1 cellular context compared by ENCODE assay signal in genomic region chr2:10135296-10136089, GRCh38.
TF ChIP-seq lines count a peak whose summit lies in the region.

No MANE protein-coding gene starts in this region.

TF ChIP-seq in HEK293, 187 proteins besides CTCF, POLR2A, EP300 and RAD21 (continued from another document):
- TF ChIP-seq ZNF280D (tag by site-specific recombination; IDR thresholded peaks at IDR 0.05) (no peak), ZNF23 (tag by site-specific recombination; IDR thresholded peaks at IDR 0.05; ENCODE audit: borderline replicate concordance) (no peak), ZNF335 (tag by site-specific recombination; conservative IDR thresholded peaks at IDR 0.05) (no peak), ZNF266 (tag by site-specific recombination; IDR thresholded peaks at IDR 0.05; ENCODE audit: low read depth) (no peak), HOXA7 (CRISPR knock-in tag; IDR thresholded peaks at IDR 0.05; ENCODE audit: borderline replicate concordance) (no peak), TCF7L2 (IDR thresholded peaks at IDR 0.05; ENCODE audit: borderline replicate concordance, low read depth, low read length) (peak; percentile 61; the same call in 1 of the 2 replicates), ZNF623 (tag by site-specific recombination; IDR thresholded peaks at IDR 0.05) (no peak), HIC1 (tag by site-specific recombination; IDR thresholded peaks at IDR 0.05) (0 out of 2 replicates have a peak, but pooled peaks have one; percentile 41), ZNF433 (tag by site-specific recombination; IDR thresholded peaks at IDR 0.05; ENCODE audit: low read depth) (no peak), KLF16 (tag by site-specific recombination; IDR thresholded peaks at IDR 0.05) (no peak), ZNF544 (tag by site-specific recombination; IDR thresholded peaks at IDR 0.05) (no peak), ZNF426 (tag by site-specific recombination; IDR thresholded peaks at IDR 0.05) (no peak), SETDB1 (IDR thresholded peaks at IDR 0.05; ENCODE audit: insufficient read length, low read length) (no peak), SALL2 (tag by site-specific recombination; IDR thresholded peaks at IDR 0.05; ENCODE audit: borderline replicate concordance) (no peak), REPIN1 (tag by site-specific recombination; IDR thresholded peaks at IDR 0.05; ENCODE audit: low read depth) (no peak), ZNF596 (tag by site-specific recombination; IDR thresholded peaks at IDR 0.05) (0 out of 2 replicates have a peak, but pooled peaks have one; percentile 52), ZNF610 (tag by site-specific recombination; IDR thresholded peaks at IDR 0.05; ENCODE audit: borderline replicate concordance) (no peak), ZNF660 (tag by site-specific recombination; IDR thresholded peaks at IDR 0.05) (no peak), ZNF560 (tag by site-specific recombination; IDR thresholded peaks at IDR 0.05; ENCODE audit: borderline replicate concordance) (no peak), ZFP41 (tag by site-specific recombination; IDR thresholded peaks at IDR 0.05; ENCODE audit: borderline replicate concordance) (no peak), ZBTB21 (tag by site-specific recombination; IDR thresholded peaks at IDR 0.05) (0 out of 2 replicates have a peak, but pooled peaks have one; percentile 22), ZNF112 (tag by site-specific recombination; IDR thresholded peaks at IDR 0.05) (no peak), ZNF24 (tag by site-specific recombination; IDR thresholded peaks at IDR 0.05) (peak; percentile 70; the same call in 1 of the 2 replicates), ZNF140 (tag by site-specific recombination; IDR thresholded peaks at IDR 0.05) (no peak)
- TF ChIP-seq, protein P1, sequence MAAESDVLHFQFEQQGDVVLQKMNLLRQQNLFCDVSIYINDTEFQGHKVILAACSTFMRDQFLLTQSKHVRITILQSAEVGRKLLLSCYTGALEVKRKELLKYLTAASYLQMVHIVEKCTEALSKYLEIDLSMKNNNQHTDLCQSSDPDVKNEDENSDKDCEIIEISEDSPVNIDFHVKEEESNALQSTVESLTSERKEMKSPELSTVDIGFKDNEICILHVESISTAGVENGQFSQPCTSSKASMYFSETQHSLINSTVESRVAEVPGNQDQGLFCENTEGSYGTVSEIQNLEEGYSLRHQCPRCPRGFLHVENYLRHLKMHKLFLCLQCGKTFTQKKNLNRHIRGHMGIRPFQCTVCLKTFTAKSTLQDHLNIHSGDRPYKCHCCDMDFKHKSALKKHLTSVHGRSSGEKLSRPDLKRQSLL (tag by site-specific recombination; IDR thresholded peaks at IDR 0.05): no peak
- TF ChIP-seq, protein P2, sequence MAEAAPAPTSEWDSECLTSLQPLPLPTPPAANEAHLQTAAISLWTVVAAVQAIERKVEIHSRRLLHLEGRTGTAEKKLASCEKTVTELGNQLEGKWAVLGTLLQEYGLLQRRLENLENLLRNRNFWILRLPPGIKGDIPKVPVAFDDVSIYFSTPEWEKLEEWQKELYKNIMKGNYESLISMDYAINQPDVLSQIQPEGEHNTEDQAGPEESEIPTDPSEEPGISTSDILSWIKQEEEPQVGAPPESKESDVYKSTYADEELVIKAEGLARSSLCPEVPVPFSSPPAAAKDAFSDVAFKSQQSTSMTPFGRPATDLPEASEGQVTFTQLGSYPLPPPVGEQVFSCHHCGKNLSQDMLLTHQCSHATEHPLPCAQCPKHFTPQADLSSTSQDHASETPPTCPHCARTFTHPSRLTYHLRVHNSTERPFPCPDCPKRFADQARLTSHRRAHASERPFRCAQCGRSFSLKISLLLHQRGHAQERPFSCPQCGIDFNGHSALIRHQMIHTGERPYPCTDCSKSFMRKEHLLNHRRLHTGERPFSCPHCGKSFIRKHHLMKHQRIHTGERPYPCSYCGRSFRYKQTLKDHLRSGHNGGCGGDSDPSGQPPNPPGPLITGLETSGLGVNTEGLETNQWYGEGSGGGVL (tag by site-specific recombination; IDR thresholded peaks at IDR 0.05): no peak
- TF ChIP-seq, protein P3, sequence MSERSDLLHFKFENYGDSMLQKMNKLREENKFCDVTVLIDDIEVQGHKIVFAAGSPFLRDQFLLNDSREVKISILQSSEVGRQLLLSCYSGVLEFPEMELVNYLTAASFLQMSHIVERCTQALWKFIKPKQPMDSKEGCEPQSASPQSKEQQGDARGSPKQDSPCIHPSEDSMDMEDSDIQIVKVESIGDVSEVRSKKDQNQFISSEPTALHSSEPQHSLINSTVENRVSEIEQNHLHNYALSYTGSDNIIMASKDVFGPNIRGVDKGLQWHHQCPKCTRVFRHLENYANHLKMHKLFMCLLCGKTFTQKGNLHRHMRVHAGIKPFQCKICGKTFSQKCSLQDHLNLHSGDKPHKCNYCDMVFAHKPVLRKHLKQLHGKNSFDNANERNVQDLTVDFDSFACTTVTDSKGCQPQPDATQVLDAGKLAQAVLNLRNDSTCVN (tag by site-specific recombination; optimal IDR thresholded peaks at IDR 0.05): no peak
- TF ChIP-seq, protein P4, sequence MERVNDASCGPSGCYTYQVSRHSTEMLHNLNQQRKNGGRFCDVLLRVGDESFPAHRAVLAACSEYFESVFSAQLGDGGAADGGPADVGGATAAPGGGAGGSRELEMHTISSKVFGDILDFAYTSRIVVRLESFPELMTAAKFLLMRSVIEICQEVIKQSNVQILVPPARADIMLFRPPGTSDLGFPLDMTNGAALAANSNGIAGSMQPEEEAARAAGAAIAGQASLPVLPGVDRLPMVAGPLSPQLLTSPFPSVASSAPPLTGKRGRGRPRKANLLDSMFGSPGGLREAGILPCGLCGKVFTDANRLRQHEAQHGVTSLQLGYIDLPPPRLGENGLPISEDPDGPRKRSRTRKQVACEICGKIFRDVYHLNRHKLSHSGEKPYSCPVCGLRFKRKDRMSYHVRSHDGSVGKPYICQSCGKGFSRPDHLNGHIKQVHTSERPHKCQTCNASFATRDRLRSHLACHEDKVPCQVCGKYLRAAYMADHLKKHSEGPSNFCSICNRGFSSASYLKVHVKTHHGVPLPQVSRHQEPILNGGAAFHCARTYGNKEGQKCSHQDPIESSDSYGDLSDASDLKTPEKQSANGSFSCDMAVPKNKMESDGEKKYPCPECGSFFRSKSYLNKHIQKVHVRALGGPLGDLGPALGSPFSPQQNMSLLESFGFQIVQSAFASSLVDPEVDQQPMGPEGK (tag by site-specific recombination; IDR thresholded peaks at IDR 0.05): no peak
- TF ChIP-seq, protein P5, sequence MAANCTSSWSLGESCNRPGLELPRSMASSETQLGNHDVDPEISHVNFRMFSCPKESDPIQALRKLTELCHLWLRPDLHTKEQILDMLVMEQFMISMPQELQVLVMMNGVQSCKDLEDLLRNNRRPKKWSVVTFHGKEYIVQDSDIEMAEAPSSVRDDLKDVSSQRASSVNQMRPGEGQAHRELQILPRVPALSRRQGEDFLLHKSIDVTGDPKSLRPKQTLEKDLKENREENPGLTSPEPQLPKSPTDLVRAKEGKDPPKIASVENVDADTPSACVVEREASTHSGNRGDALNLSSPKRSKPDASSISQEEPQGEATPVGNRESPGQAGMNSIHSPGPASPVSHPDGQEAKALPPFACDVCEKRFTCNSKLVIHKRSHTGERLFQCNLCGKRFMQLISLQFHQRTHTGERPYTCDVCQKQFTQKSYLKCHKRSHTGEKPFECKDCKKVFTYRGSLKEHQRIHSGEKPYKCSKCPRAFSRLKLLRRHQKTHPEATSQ (tag by site-specific recombination; IDR thresholded peaks at IDR 0.05): no peak
- TF ChIP-seq, protein P6, sequence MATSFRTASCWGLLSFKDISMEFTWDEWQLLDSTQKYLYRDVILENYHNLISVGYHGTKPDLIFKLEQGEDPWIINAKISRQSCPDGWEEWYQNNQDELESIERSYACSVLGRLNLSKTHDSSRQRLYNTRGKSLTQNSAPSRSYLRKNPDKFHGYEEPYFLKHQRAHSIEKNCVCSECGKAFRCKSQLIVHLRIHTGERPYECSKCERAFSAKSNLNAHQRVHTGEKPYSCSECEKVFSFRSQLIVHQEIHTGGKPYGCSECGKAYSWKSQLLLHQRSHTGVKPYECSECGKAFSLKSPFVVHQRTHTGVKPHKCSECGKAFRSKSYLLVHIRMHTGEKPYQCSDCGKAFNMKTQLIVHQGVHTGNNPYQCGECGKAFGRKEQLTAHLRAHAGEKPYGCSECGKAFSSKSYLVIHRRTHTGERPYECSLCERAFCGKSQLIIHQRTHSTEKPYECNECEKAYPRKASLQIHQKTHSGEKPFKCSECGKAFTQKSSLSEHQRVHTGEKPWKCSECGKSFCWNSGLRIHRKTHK (tag by site-specific recombination; IDR thresholded peaks at IDR 0.05): no peak
- TF ChIP-seq, protein P7, sequence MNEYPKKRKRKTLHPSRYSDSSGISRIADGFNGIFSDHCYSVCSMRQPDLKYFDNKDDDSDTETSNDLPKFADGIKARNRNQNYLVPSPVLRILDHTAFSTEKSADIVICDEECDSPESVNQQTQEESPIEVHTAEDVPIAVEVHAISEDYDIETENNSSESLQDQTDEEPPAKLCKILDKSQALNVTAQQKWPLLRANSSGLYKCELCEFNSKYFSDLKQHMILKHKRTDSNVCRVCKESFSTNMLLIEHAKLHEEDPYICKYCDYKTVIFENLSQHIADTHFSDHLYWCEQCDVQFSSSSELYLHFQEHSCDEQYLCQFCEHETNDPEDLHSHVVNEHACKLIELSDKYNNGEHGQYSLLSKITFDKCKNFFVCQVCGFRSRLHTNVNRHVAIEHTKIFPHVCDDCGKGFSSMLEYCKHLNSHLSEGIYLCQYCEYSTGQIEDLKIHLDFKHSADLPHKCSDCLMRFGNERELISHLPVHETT (tag by site-specific recombination; IDR thresholded peaks at IDR 0.05): peak; percentile 92
